In genomic region chr7:53635251-53635650, GRCh38 we compare ENCODE assay signal across 1 cellular context.
DNase-seq lines count a peak whose midpoint lies in the region; ATAC-seq, FAIRE-seq and TF ChIP-seq lines count a peak whose summit lies in the region.
"Not testable (repeated sequence)": the region's sequence is repeated elsewhere in the genome, so short reads cannot be mapped to it uniquely, and the experiment has no call there.

No MANE protein-coding gene starts in this region.

- not testable (repeated sequence) for H4K20me1 ChIP-seq in K562 (replicated peaks; ENCODE audit: control insufficient read depth, insufficient read depth, low read length)

- not testable (repeated sequence) for H3K4me2 ChIP-seq in K562 (ENCODE audit: insufficient read depth, low read length)

- H3K9me3 ChIP-seq in K562 (replicated peaks; ENCODE audit: control insufficient read depth, insufficient read depth, low read depth, low read length), result not testable (repeated sequence)

- not testable (repeated sequence) for H3K27me3 ChIP-seq in K562 (ENCODE audit: control insufficient read depth in 2 of 2, insufficient read depth in 2 of 2, low read length in 2 of 2)

- BruUV-seq in K562 (replicated peaks; lab: Mats Ljungman, UMichigan), result not testable (repeated sequence)

- intact Hi-C loops in K562 (cut with micrococcal nuclease), result not testable (repeated sequence)

- CTCF ChIA-PET in K562 (lab: Yijun Ruan, JAX; ENCODE audit: low intra/inter-chr PET ratio), result not testable (repeated sequence)

- not testable (repeated sequence) for ATAC-seq in K562

- not testable (repeated sequence) for H3K79me2 ChIP-seq in K562 (ENCODE audit: control insufficient read depth, insufficient read depth, low read length)

- H3K27ac ChIP-seq in K562 (ENCODE audit: extremely low read depth, low read depth, low read length), result not testable (repeated sequence)

- in situ Hi-C loops in K562 (cut with MboI), result not testable (repeated sequence)

- TF ChIP-seq RAD21 in K562 (CRISPR knock-in tag; conservative IDR thresholded peaks at IDR 0.05 in 1 of 2, IDR thresholded peaks at IDR 0.05 in 1 of 2), result not testable (repeated sequence)

- not testable (repeated sequence) for H3K9me1 ChIP-seq in K562 (ENCODE audit: control insufficient read depth, insufficient read depth, low read length)

- H3K36me3 ChIP-seq in K562 (ENCODE audit: control insufficient read depth, insufficient read depth, low read length), result not testable (repeated sequence)

- not testable (repeated sequence) for TF ChIP-seq EP300 in K562 (IDR thresholded peaks at IDR 0.05; ENCODE audit: low read length)

- not testable (repeated sequence) for H3K9ac ChIP-seq in K562 (ENCODE audit: insufficient read depth in 1 of 2, low read depth in 2 of 2, low read length in 2 of 2)

- WGBS in K562 (ENCODE audit: insufficient coverage, low coverage, missing lambda C conversion rate), result 9% methylated on average over 5 of the region's 5 CpGs

- FAIRE-seq in K562 (lab: Jason Lieb, UNC), result not testable (repeated sequence)

- TF ChIP-seq POLR2A in K562 (conservative IDR thresholded peaks at IDR 0.05), result not testable (repeated sequence)

- H2AFZ ChIP-seq in K562 (ENCODE audit: low read depth, low read length), result not testable (repeated sequence)

- not testable (repeated sequence) for DNase-seq in K562 (ENCODE audit: extremely low read depth in 1 of 4, low spot score in 3 of 4)

- H3K4me1 ChIP-seq in K562 (replicated peaks in 1 of 2; ENCODE audit: control insufficient read depth in 2 of 2, insufficient read depth in 2 of 2, low read length in 2 of 2), result not testable (repeated sequence)

- POLR2A ChIA-PET in K562 (lab: Yijun Ruan, JAX), result not testable (repeated sequence)

- not testable (repeated sequence) for H3K4me3 ChIP-seq in K562

- TF ChIP-seq CTCF in K562 (IDR thresholded peaks at IDR 0.05 in 2 of 3, conservative IDR thresholded peaks at IDR 0.05 in 1 of 3; ENCODE audit: insufficient read depth in 2 of 3, low read depth in 1 of 3, low read length in 3 of 3), result not testable (repeated sequence)

TF ChIP-seq in K562, 482 proteins besides CTCF, POLR2A, EP300 and RAD21:
- TF ChIP-seq NFIX (CRISPR knock-in tag; IDR thresholded peaks at IDR 0.05; ENCODE audit: low read depth) (peak; percentile 56), NFIC (IDR thresholded peaks at IDR 0.05) (peak; percentile 80)
TF ChIP-seq in K562: peak in this region for 2; not testable (repeated sequence) for 480.
